ENCODE assay signal across 8 cellular contexts in the genomic region with DNA sequence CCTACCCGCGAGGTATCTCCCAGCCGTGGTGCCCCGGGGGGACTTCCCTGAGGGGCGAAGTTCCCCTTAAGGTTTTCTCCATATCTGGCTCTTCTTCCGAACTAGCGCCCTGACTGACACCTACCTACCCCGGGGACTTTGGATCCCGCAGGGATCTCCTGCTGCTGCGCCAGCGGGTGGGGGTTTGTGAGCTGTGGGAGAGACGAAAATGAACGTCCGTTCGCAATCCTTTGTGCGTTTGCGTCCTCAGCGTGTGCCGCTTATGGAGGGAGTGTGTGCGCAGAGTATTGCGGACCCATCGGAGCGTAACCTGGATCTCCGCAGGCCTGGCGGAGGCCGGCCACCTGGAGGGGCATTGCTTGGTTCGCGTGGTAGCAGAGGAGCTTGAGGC. TPM values are rescaled to one million over a fixed set of nuclear protein-coding genes. Genes with fewer than 3 reads are reported as not detected.
DNase-seq lines count a peak whose midpoint lies in the region; ATAC-seq and TF ChIP-seq lines count a peak whose summit lies in the region.

No MANE protein-coding gene starts in this region.

- no peak for TF ChIP-seq POLR2A in gastroesophageal sphincter (IDR thresholded peaks at IDR 0.05)

- no peaks in the 10 kb centered on the region for H3K9me3 ChIP-seq in gastroesophageal sphincter
- H3K9me3 ChIP-seq in neuron (ENCODE audit: low read length): peaks cover 2% of the 10 kb centered on the region

- peaks cover 45% of the 10 kb centered on the region for H3K4me1 Mint-ChIP-seq in activated T-cell treated with anti-CD3 and anti-CD28 coated beads, Interleukin-2, amount 50 U/mL, for 4 hours (ENCODE audit: low read depth)

- H2AFZ ChIP-seq in neuron (ENCODE audit: low read depth, low read length): peak overlapping the region; percentile 95

- ATAC-seq in HG02678 (IDR thresholded peaks at IDR 0.05; ENCODE audit: unreplicated experiment) (peak; percentile 13), gastroesophageal sphincter (peak; percentile 29), GM18519 (IDR thresholded peaks at IDR 0.05; ENCODE audit: low FRiP score, unreplicated experiment) (no peak)
- peak; percentile 36 to 42 for ATAC-seq in activated T-cell treated with anti-CD3 and anti-CD28 coated beads, Interleukin-2, amount 50 U/mL, for 4 hours

- H3K4me1 ChIP-seq in gastroesophageal sphincter (peaks cover 0 to 42% (median 8%) of the 10 kb centered on the region in 3 donors), neuron (ENCODE audit: insufficient read depth, low read length) (peaks cover 13% of the 10 kb centered on the region)

- no peaks in the 10 kb centered on the region for H3K27me3 Mint-ChIP-seq in activated T-cell treated with anti-CD3 and anti-CD28 coated beads, Interleukin-2, amount 50 U/mL, for 4 hours (ENCODE audit: low read depth)

- no peak for TF ChIP-seq EP300 in gastroesophageal sphincter (IDR thresholded peaks at IDR 0.05)

- peak overlapping the region; percentile 53 to 91 (median 86) for H3K27ac ChIP-seq in gastroesophageal sphincter

- TF ChIP-seq CTCF in gastroesophageal sphincter (IDR thresholded peaks at IDR 0.05): no peak

- H3K4me3 Mint-ChIP-seq in activated T-cell treated with anti-CD3 and anti-CD28 coated beads, Interleukin-2, amount 50 U/mL, for 4 hours: peak overlapping the region; percentile 99

- peaks cover 14% of the 10 kb centered on the region for H3K36me3 Mint-ChIP-seq in activated T-cell treated with anti-CD3 and anti-CD28 coated beads, Interleukin-2, amount 50 U/mL, for 4 hours (ENCODE audit: insufficient read depth)

- DNase-seq in NCI-H1694 treated with DMSO at 0.1 percent for 48 hours (lab: John Stamatoyannopoulos, UW) (peak; percentile 8), NCI-H1694 (lab: John Stamatoyannopoulos, UW) (no peak), NCI-H1417 (lab: John Stamatoyannopoulos, UW) (peak; percentile 21 to 91 (median 89))
- no peak for DNase-seq in activated T-cell treated with anti-CD3 and anti-CD28 coated beads, Interleukin-2, amount 50 U/mL, for 4 hours

- 0 to 1% methylated on average over 12 to 15 of the region's 28 CpGs for WGBS in gastroesophageal sphincter (ENCODE audit: low coverage in 1 of 2), 2 donors

- H3K27me3 ChIP-seq in gastroesophageal sphincter (no peaks in the 10 kb centered on the region), neuron (ENCODE audit: insufficient read depth, low read length) (no peaks in the 10 kb centered on the region)

- H3K9me3 Mint-ChIP-seq in activated T-cell treated with anti-CD3 and anti-CD28 coated beads, Interleukin-2, amount 50 U/mL, for 4 hours: no peaks in the 10 kb centered on the region

- H3K36me3 ChIP-seq in gastroesophageal sphincter: peaks cover 0 to 16% of the 10 kb centered on the region in 2 donors
- H3K36me3 ChIP-seq in neuron (ENCODE audit: insufficient read depth, low read length): peaks cover 51% of the 10 kb centered on the region

- H3K4me3 ChIP-seq in gastroesophageal sphincter (peak overlapping the region; percentile 83 to 97), neuron (ENCODE audit: low read length) (peak overlapping the region; percentile 89)

RNA-seq across cellular contexts. Expression of gene FBXO22, which starts 0.6 kb away (rescaled TPM):
- total RNA-seq in activated T-cell treated with anti-CD3 and anti-CD28 coated beads, Interleukin-2, amount 50 U/mL, for 4 hours: 10 to 100 TPM; 30.1 to 36.2 (median 35.7) TPM
- 10 to 100 TPM; 12.9 to 25.5 (median 19.1) TPM for total RNA-seq in gastroesophageal sphincter

Comparison
In these comparisons a context has a peak if more than half of its experiments do, and no peak if none do; other contexts are left out.
1. DNase-seq: peak in NCI-H1694 treated with DMSO at 0.1 percent for 48 hours (single experiment) and NCI-H1417 (3 of 3); none in NCI-H1694 (single experiment) and activated T-cell treated with anti-CD3 and anti-CD28 coated beads, Interleukin-2, amount 50 U/mL, for 4 hours (single experiment).